In genomic region chr16:24508614-24509013, GRCh38 we compare ENCODE assay signal across 14 cellular contexts. TPM values are rescaled to one million over a fixed set of nuclear protein-coding genes. Genes with fewer than 3 reads are reported as not detected.
DNase-seq lines count a peak whose midpoint lies in the region; ATAC-seq, FAIRE-seq and TF ChIP-seq lines count a peak whose summit lies in the region.
"Had no signal": no experiment of that assay in that cellular context is flagged by ENCODE, and none has a peak within 500 bp of the region (broad histone marks: within the 10 kb centered on the region; RNA-seq: fewer than 3 reads in every experiment).

No MANE protein-coding gene starts in this region.

- H3K4me3 Mint-ChIP-seq in natural killer cell, result no peak overlapping the region
- H3K4me3 Mint-ChIP-seq: activated CD8-positive, alpha-beta memory T cell treated with anti-CD3 and anti-CD28 coated beads, Interleukin-2, amount 10 ng/mL, durations not matched to agents 7 days and 5 days; activated naive CD8-positive, alpha-beta T cell; mesothelial cell of epicardium had no signal

- peaks cover 0 to 4% of the 10 kb centered on the region in 2 donors for H3K27me3 Mint-ChIP-seq in natural killer cell (ENCODE audit: low read depth in 2 of 2)
- H3K27me3 Mint-ChIP-seq: activated naive CD8-positive, alpha-beta T cell had no signal

- no peak overlapping the region for H3K4me3 ChIP-seq in upper lobe of left lung

- no peaks in the 10 kb centered on the region for H3K36me3 ChIP-seq in upper lobe of left lung

- no peaks in the 10 kb centered on the region for H3K4me1 Mint-ChIP-seq in natural killer cell
- H3K4me1 Mint-ChIP-seq: mesothelial cell of epicardium had no signal

- intact Hi-C loops in natural killer cell (cut with micrococcal nuclease), result loop anchor here (10.0 kb wide), 1 partner anchor 1324 kb away; the partner anchor contains the start of gene SCNN1G

- H3K27ac ChIP-seq in upper lobe of left lung, result no peak overlapping the region

- no peak for FAIRE-seq in RCC 7860 (lab: Jason Lieb, UNC)

- H3K9me3 ChIP-seq in upper lobe of left lung, result no peaks in the 10 kb centered on the region

- peak; percentile 77 for DNase-seq in EL
- peak; percentile 19 for DNase-seq in RCC 7860 (ENCODE audit: low spot score)
- peak; percentile 49 for DNase-seq in dermis blood vessel endothelial cell
- DNase-seq in non-pigmented ciliary epithelial cell (ENCODE audit: low read depth), result peak; percentile 62
- DNase-seq in upper lobe of left lung, result no peak
- no peak for DNase-seq in natural killer cell
- DNase-seq in NCI-H524 (lab: John Stamatoyannopoulos, UW), result no peak
- no peak for DNase-seq in NCI-H526 treated with DMSO at 0.1 percent for 48 hours (lab: John Stamatoyannopoulos, UW)
- DNase-seq: activated CD8-positive, alpha-beta memory T cell treated with anti-CD3 and anti-CD28 coated beads, Interleukin-2, amount 10 ng/mL, durations not matched to agents 7 days and 5 days; Karpas-422 had no signal

- no peaks in the 10 kb centered on the region for H3K36me3 Mint-ChIP-seq in natural killer cell
- H3K36me3 Mint-ChIP-seq: activated CD8-positive, alpha-beta memory T cell treated with anti-CD3 and anti-CD28 coated beads, Interleukin-2, amount 10 ng/mL, durations not matched to agents 7 days and 5 days; activated naive CD8-positive, alpha-beta T cell; mesothelial cell of epicardium had no signal

- no peak for TF ChIP-seq CTCF in upper lobe of left lung (IDR thresholded peaks at IDR 0.05)
- no peak for TF ChIP-seq CTCF in natural killer cell (IDR thresholded peaks at IDR 0.05)

- 61 to 71% methylated on average over 3 of the region's 3 CpGs for WGBS in upper lobe of left lung, 2 donors

- H3K27me3 ChIP-seq in upper lobe of left lung, result no peaks in the 10 kb centered on the region

- TF ChIP-seq POLR2A in upper lobe of left lung (IDR thresholded peaks at IDR 0.05), result no peak

- no peaks in the 10 kb centered on the region for H3K9me3 Mint-ChIP-seq in natural killer cell
- H3K9me3 Mint-ChIP-seq: mesothelial cell of epicardium had no signal

- no peaks in the 10 kb centered on the region for H3K4me1 ChIP-seq in upper lobe of left lung

- H3K27ac Mint-ChIP-seq in natural killer cell, result no peak overlapping the region
- H3K27ac Mint-ChIP-seq: activated CD8-positive, alpha-beta memory T cell treated with anti-CD3 and anti-CD28 coated beads, Interleukin-2, amount 10 ng/mL, durations not matched to agents 7 days and 5 days; activated naive CD8-positive, alpha-beta T cell; mesothelial cell of epicardium; progenitor cell of endocrine pancreas had no signal

- no peak for TF ChIP-seq EP300 in upper lobe of left lung (IDR thresholded peaks at IDR 0.05)

- ATAC-seq in upper lobe of left lung (ENCODE audit: low FRiP score in 2 of 2), result no peak
- ATAC-seq in natural killer cell, result no peak
- ATAC-seq: activated CD8-positive, alpha-beta memory T cell treated with anti-CD3 and anti-CD28 coated beads, Interleukin-2, amount 10 ng/mL, durations not matched to agents 7 days and 5 days; Right ventricle myocardium inferior had no signal

RNA-seq across cellular contexts. Expression of gene RBBP6, which starts 30.8 kb away (rescaled TPM):
- total RNA-seq in dermis blood vessel endothelial cell (21.2 and 27.4 TPM in 2 replicates), upper lobe of left lung (10 to 100 TPM; 40.9 to 79.5 (median 45.4) TPM), natural killer cell (100 to 1,000 TPM; 155 to 219 (median 173) TPM)

Comparison
In these comparisons a context has a peak if more than half of its experiments do, and no peak if none do; other contexts are left out.
1. DNase-seq: peak in EL (single experiment), RCC 7860 (single experiment), dermis blood vessel endothelial cell (single experiment) and non-pigmented ciliary epithelial cell (single experiment); none in upper lobe of left lung (0 of 2), natural killer cell (single experiment), NCI-H524 (0 of 2) and NCI-H526 treated with DMSO at 0.1 percent for 48 hours (single experiment).